25 cellular contexts compared by ENCODE assay signal in the genomic region with DNA sequence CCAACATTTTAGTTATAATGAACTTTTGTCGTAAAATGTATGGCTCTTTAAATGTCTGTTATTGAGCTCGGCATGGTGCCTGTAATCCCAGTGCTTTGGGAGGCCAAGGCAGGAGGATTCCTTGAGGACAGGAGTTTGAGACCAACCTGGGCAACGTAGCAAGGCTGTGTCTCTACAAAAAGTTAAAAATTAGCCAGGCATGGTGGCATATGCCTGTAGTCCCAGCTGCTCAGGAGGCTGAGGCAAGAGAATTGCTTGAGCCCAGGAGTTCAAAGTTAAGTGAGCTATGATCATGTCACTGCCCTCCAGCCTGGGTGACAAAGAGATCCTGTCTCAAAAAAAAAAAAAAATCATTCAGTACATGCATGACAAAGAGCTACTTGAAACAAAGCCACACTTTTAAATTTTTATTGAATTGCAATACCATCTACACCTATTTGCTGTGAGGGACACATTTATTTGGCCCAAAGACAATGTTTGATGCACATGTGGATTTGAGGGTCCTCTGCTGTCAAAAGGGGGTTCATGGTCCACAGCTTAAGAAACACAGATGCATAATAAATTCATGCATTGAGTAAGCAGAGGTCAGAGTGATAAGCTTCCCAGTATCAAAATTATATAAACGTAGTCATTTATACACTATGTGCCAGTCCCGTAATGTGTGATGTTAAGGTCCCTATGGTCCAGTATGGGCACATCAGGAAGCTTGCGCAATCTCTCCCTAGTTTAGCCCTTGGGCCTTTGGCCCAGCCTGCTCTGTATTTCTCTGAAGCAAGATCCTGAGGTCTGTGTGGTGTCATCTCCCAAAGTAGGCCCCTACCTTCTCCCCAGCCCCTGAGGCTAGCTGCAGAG. TPM values are rescaled to one million over a fixed set of nuclear protein-coding genes. Genes with fewer than 3 reads are reported as not detected.
DNase-seq lines count a peak whose midpoint lies in the region; ATAC-seq and TF ChIP-seq lines count a peak whose summit lies in the region.
"Had no signal": no experiment of that assay in that cellular context is flagged by ENCODE, and none has a peak within 500 bp of the region (broad histone marks: within the 10 kb centered on the region; RNA-seq: fewer than 3 reads in every experiment).

No MANE protein-coding gene starts in this region.

- ATAC-seq in right lobe of liver (peak; percentile 25 to 66 (median 50)), GM21515 (IDR thresholded peaks at IDR 0.05; ENCODE audit: unreplicated experiment) (no peak)

- H3K4me1 ChIP-seq in BLaER1 treated with 17β-estradiol and CSF1 and Interleukin-3, amounts not matched to agents 10 nM and 100 nM, result peaks cover under 1 to 13% (median 9%) of the 10 kb centered on the region in 10 experiments; a peak in 15 of 20 replicates
- H3K4me1 ChIP-seq in Karpas-422 (ENCODE audit: low read length), result peaks cover 5% of the 10 kb centered on the region
- H3K4me1 ChIP-seq in right lobe of liver, result peaks cover 0 to 51% (median 2%) of the 10 kb centered on the region in 4 donors
- H3K4me1 ChIP-seq in right atrium auricular region, result peaks cover 0 to 11% of the 10 kb centered on the region in 2 donors
- H3K4me1 ChIP-seq: prostate gland had no signal

- no peak overlapping the region for H3K9ac ChIP-seq in BLaER1 treated with 17β-estradiol and CSF1 and Interleukin-3, amounts not matched to agents 10 nM and 100 nM
- H3K9ac ChIP-seq in Karpas-422 (ENCODE audit: low read length), result no peak overlapping the region
- H3K9ac ChIP-seq: BLaER1, neural progenitor cell had no signal

- 0 out of 22 replicates have a peak, but pooled peaks cover 0 to 2% (median 0%) of the 10 kb centered on the region in 11 experiments for H4K20me1 ChIP-seq in BLaER1 treated with 17β-estradiol and CSF1 and Interleukin-3, amounts not matched to agents 10 nM and 100 nM
- no peaks in the 10 kb centered on the region for H4K20me1 ChIP-seq in Karpas-422 (ENCODE audit: insufficient read depth, low read depth, low read length)

- H3K9me2 ChIP-seq in Karpas-422 (replicated peaks; ENCODE audit: insufficient read depth, low read length), result no peaks in the 10 kb centered on the region

- no peak overlapping the region; a peak in 1 of 22 replicates for H3K27ac ChIP-seq in BLaER1 treated with 17β-estradiol and CSF1 and Interleukin-3, amounts not matched to agents 10 nM and 100 nM
- H3K27ac ChIP-seq in Karpas-422 (ENCODE audit: low read length), result no peak overlapping the region
- peak overlapping the region in 1 of 3 donors; percentile 87 for H3K27ac ChIP-seq in right lobe of liver
- H3K27ac ChIP-seq in right atrium auricular region, result no peak overlapping the region
- H3K27ac ChIP-seq: BLaER1, neural progenitor cell, PC-9, prostate gland, SJCRH30, upper lobe of left lung had no signal

- 34% methylated on average over 5 of the region's 6 CpGs for WGBS in right lobe of liver (ENCODE audit: insufficient coverage, low coverage, low lambda C conversion rate, missing lambda C conversion rate)

- DNase-seq in Karpas-422, result peak; percentile 37
- peak; percentile 71 for DNase-seq in SKM-1 (lab: John Stamatoyannopoulos, UW; ENCODE audit: unreplicated experiment)
- DNase-seq in right lobe of liver, result peak; percentile 43 to 77 (median 73)
- no peak for DNase-seq in activated CD4-positive, alpha-beta T cell treated with anti-CD3 and anti-CD28 coated beads, Interleukin-2, amount 50 U/mL, for 48 hours
- no peak for DNase-seq in 8988T
- DNase-seq in right atrium auricular region (ENCODE audit: low spot score), result no peak
- DNase-seq: ACHN; activated CD4-positive, alpha-beta T cell treated with anti-CD3 and anti-CD28 coated beads, Interleukin-2, amount 10 ng/mL, durations not matched to agents 7 days and 5 days; activated CD8-positive, alpha-beta memory T cell treated with anti-CD3 and anti-CD28 coated beads, Interleukin-2, amount 50 U/mL, for 4 hours; activated naive CD4-positive, alpha-beta T cell treated with anti-CD3 and anti-CD28 coated beads, Interleukin-2, amount 50 U/mL, for 16 hours; anterior cingulate cortex; caudate nucleus; dermis blood vessel endothelial cell; HFFc6; NCI-H146; PC-9; SJCRH30; stimulated activated CD8-positive, alpha-beta memory T cell treated with anti-CD3 and anti-CD28 coated beads, Interleukin-4, amount 100 ng/mL, for 48 hours; T-helper 2 cell had no signal

- intact Hi-C loops in right lobe of liver (cut with DNase I), result no loop called here

- H3K9me3 ChIP-seq in BLaER1 treated with 17β-estradiol and CSF1 and Interleukin-3, amounts not matched to agents 10 nM and 100 nM (replicated peaks in 1 of 11), result no peaks in the 10 kb centered on the region
- H3K9me3 ChIP-seq in Karpas-422 (ENCODE audit: low read length), result no peaks in the 10 kb centered on the region
- no peaks in the 10 kb centered on the region for H3K9me3 ChIP-seq in right lobe of liver
- H3K9me3 ChIP-seq in right atrium auricular region, result no peaks in the 10 kb centered on the region
- H3K9me3 ChIP-seq: BLaER1, prostate gland, SJCRH30, upper lobe of left lung had no signal

- peaks cover 6% of the 10 kb centered on the region for H3K79me2 ChIP-seq in Karpas-422 (ENCODE audit: low read length)

- H3K27me3 ChIP-seq in BLaER1 treated with 17β-estradiol and CSF1 and Interleukin-3, amounts not matched to agents 10 nM and 100 nM, result no peaks in the 10 kb centered on the region
- H3K27me3 ChIP-seq in Karpas-422 (ENCODE audit: low read length) (no peaks in the 10 kb centered on the region), right lobe of liver (no peaks in the 10 kb centered on the region), right atrium auricular region (no peaks in the 10 kb centered on the region)
- H3K27me3 ChIP-seq: BLaER1, neural progenitor cell, SJCRH30, upper lobe of left lung had no signal

- no peaks in the 10 kb centered on the region for H3K36me3 ChIP-seq in BLaER1 treated with 17β-estradiol and CSF1 and Interleukin-3, amounts not matched to agents 10 nM and 100 nM
- H3K36me3 ChIP-seq in Karpas-422 (ENCODE audit: insufficient read depth, low read length), result no peaks in the 10 kb centered on the region
- H3K36me3 ChIP-seq in right lobe of liver, result no peaks in the 10 kb centered on the region
- no peaks in the 10 kb centered on the region for H3K36me3 ChIP-seq in right atrium auricular region
- H3K36me3 ChIP-seq: BLaER1, neural progenitor cell, prostate gland, SJCRH30, upper lobe of left lung had no signal

- no peak overlapping the region for H3K4me3 ChIP-seq in BLaER1 treated with 17β-estradiol and CSF1 and Interleukin-3, amounts not matched to agents 10 nM and 100 nM
- H3K4me3 ChIP-seq in Karpas-422 (ENCODE audit: low read length), result no peak overlapping the region
- H3K4me3 ChIP-seq in right lobe of liver, result no peak overlapping the region
- no peak overlapping the region for H3K4me3 ChIP-seq in right atrium auricular region
- H3K4me3 ChIP-seq: BLaER1, neural progenitor cell, PC-9, prostate gland, SJCRH30, upper lobe of left lung had no signal

- no peak for TF ChIP-seq POLR2A in right lobe of liver (IDR thresholded peaks at IDR 0.05)

- H3K4me2 ChIP-seq in BLaER1 treated with 17β-estradiol and CSF1 and Interleukin-3, amounts not matched to agents 10 nM and 100 nM, result peak overlapping the region in 8 of 11 experiments; percentile 6 to 41 (median 21); a peak in 8 of 22 replicates
- H3K4me2 ChIP-seq in Karpas-422 (ENCODE audit: low read depth, low read length, poor library complexity, severe bottlenecking), result no peak overlapping the region
- H3K4me2 ChIP-seq: neural progenitor cell, PC-9 had no signal

- TF ChIP-seq CTCF in right lobe of liver (IDR thresholded peaks at IDR 0.05) (no peak), right atrium auricular region (IDR thresholded peaks at IDR 0.05) (no peak)

- H2AFZ ChIP-seq in Karpas-422 (ENCODE audit: low read length), result no peak overlapping the region
- H2AFZ ChIP-seq: neural progenitor cell, PC-9 had no signal

RNA-seq across cellular contexts. Expression of gene MALSU1, which starts 4.4 kb away (rescaled TPM):
- total RNA-seq in Karpas-422 (2014; rRNA removed; shearing (Covaris generic); ENCODE audit: low replicate concordance), result 92.2 and 169 TPM in 2 replicates
- total RNA-seq in right lobe of liver (10 to 100 TPM; 36.7 to 55.1 (median 44.7) TPM), right atrium auricular region (10 to 100 TPM; 82.5 to 96.5 TPM)

RNA-seq across cellular contexts. Expression of gene GPNMB, which starts 48.2 kb away (rescaled TPM):
- 6.3 and 11.8 TPM in 2 replicates for total RNA-seq in Karpas-422 (2014; rRNA removed; shearing (Covaris generic); ENCODE audit: low replicate concordance)
- total RNA-seq in right lobe of liver, result 10 to 100 TPM in 4 of 6 experiments, 1 to 10 TPM in 2; 5.8 to 64.9 (median 13.4) TPM
- total RNA-seq in right atrium auricular region, result 100 to 1,000 TPM in 1 of 2 donors, 10 to 100 TPM in 1; 74.4 to 137 TPM
- total RNA-seq: activated CD4-positive, alpha-beta T cell treated with anti-CD3 and anti-CD28 coated beads, Interleukin-2, amount 10 ng/mL, durations not matched to agents 7 days and 5 days had no signal

Comparison
In these comparisons a context has a peak if more than half of its experiments do, and no peak if none do; other contexts are left out.
1. DNase-seq: peak in Karpas-422 (single experiment), SKM-1 (single experiment) and right lobe of liver (3 of 3); none in activated CD4-positive, alpha-beta T cell treated with anti-CD3 and anti-CD28 coated beads, Interleukin-2, amount 50 U/mL, for 48 hours (0 of 2), 8988T (single experiment) and right atrium auricular region (single experiment).